In the genomic region with DNA sequence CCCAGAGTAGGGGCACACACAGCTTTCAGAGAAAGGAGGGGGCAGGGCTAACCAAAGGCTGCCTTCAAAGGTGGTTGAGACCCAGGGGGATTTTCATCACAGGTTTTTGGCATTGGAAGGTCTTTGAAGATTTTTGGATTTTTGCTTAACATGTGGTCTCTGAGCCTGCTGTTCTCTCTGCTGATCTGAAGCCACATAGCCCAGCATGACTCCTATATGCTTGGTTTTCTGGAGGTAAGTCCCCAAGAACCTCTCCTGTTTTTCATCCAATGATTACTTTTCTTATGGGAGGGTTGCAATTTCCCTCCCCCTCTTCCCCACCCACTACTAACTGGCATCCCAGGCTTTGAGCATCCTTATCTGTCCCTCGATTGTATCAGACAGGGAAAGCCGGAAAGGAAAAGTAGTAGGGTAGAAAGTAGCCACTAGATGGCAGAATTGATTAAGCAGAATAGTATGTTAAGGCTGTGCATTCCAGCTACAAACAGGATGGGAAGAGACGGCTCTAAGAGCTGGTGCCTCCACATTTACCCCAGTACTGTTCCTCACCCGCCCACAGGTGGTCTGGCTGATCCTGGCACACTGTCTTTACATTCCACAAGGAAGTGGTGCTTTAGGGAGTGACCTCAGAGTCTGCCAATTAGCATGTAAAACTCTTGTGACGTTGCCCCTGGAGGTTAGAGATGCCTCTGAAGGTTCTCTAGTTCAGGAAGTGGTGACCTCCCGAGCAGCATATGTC, we compare ENCODE assay signal across 9 cellular contexts.
A peak's percentile ranks its signal among the peaks of the same experiment; 100 is the strongest.
DNase-seq lines count a peak whose midpoint lies in the region; ATAC-seq, FAIRE-seq and TF ChIP-seq lines count a peak whose summit lies in the region.
"Had no signal": no experiment of that assay in that cellular context is flagged by ENCODE, and none has a peak within 500 bp of the region (broad histone marks: within the 10 kb centered on the region; RNA-seq: fewer than 3 reads in every experiment).

No MANE protein-coding gene starts in this region.

- H3K27ac ChIP-seq in K562 (ENCODE audit: extremely low read depth, low read depth, low read length): no peak overlapping the region
- H3K27ac ChIP-seq: neutrophil had no signal

- peak; percentile 55 to 69 for TF ChIP-seq RAD21 in K562 (CRISPR knock-in tag; conservative IDR thresholded peaks at IDR 0.05 in 1 of 2, IDR thresholded peaks at IDR 0.05 in 1 of 2)

- in situ Hi-C loops in K562 (cut with MboI): loop anchor here (25.0 kb wide), 1 partner anchor 850 kb away; no protein-coding TSS in a partner anchor

- no peaks in the 10 kb centered on the region for H3K27me3 Mint-ChIP-seq in stimulated activated memory B cell treated with anti-CD40 and anti-IgM and Interleukin-4, amounts not matched to agents 10 μg/mL and 1 μg/mL and 100 μg/mL, for 72 hours

- peak overlapping the region; percentile 12 for H3K27ac Mint-ChIP-seq in stimulated activated memory B cell treated with anti-CD40 and anti-IgM and Interleukin-4, amounts not matched to agents 10 μg/mL and 1 μg/mL and 100 μg/mL, for 72 hours

- H3K9ac ChIP-seq in K562 (ENCODE audit: insufficient read depth in 1 of 2, low read depth in 2 of 2, low read length in 2 of 2): no peak overlapping the region

- POLR2A ChIA-PET in K562 (lab: Yijun Ruan, JAX): interaction anchor here (0.5 kb wide), 1 partner anchor 248 kb away, joined by 3 read pairs; no protein-coding TSS in a partner anchor

- CTCF ChIA-PET in K562 (lab: Yijun Ruan, JAX; ENCODE audit: low intra/inter-chr PET ratio): interaction anchor here (0.6 to 1.4 kb wide), 3 partner anchors 664 to 1404 kb away, joined by 3 to 5 read pairs (median 3); no protein-coding TSS in a partner anchor

- H3K36me3 Mint-ChIP-seq in stimulated activated memory B cell treated with anti-CD40 and anti-IgM and Interleukin-4, amounts not matched to agents 10 μg/mL and 1 μg/mL and 100 μg/mL, for 72 hours: no peaks in the 10 kb centered on the region

- no peak overlapping the region for H3K4me2 ChIP-seq in K562 (ENCODE audit: insufficient read depth, low read length)

- peak; percentile 22 to 60 (median 49); a peak in 4 of 6 replicates for TF ChIP-seq CTCF in K562 (IDR thresholded peaks at IDR 0.05 in 2 of 3, conservative IDR thresholded peaks at IDR 0.05 in 1 of 3; ENCODE audit: insufficient read depth in 2 of 3, low read depth in 1 of 3, low read length in 3 of 3)

- intact Hi-C loops in K562 (cut with micrococcal nuclease): loop anchor here (1.0 to 10.0 kb wide), 4 partner anchors 537 to 1405 kb away; no protein-coding TSS in a partner anchor

- no peak for TF ChIP-seq EP300 in K562 (IDR thresholded peaks at IDR 0.05; ENCODE audit: low read length)

- DNase-seq in activated T-cell treated with anti-CD3 and anti-CD28 coated beads for 48 hours (ENCODE audit: low read depth) (peak; percentile 4), activated T-cell treated with anti-CD3 and anti-CD28 coated beads for 4 hours (no peak), HT-29 (ENCODE audit: low spot score) (peak; percentile 83), NOMO-1 treated with DMSO at 0.1 percent for 48 hours (lab: John Stamatoyannopoulos, UW; ENCODE audit: unreplicated experiment) (peak; percentile 80), K562 (ENCODE audit: extremely low read depth in 1 of 4, low spot score in 3 of 4) (peak; percentile 9 to 41 (median 16)), iPS-NIHi11 (ENCODE audit: low spot score) (peak; percentile 61)

- no peaks in the 10 kb centered on the region for H3K4me1 ChIP-seq in K562 (replicated peaks in 1 of 2; ENCODE audit: control insufficient read depth in 2 of 2, insufficient read depth in 2 of 2, low read length in 2 of 2)

- no TSS peak for BruUV-seq in K562 (replicated peaks; lab: Mats Ljungman, UMichigan)

- H3K4me1 Mint-ChIP-seq in stimulated activated memory B cell treated with anti-CD40 and anti-IgM and Interleukin-4, amounts not matched to agents 10 μg/mL and 1 μg/mL and 100 μg/mL, for 72 hours: peaks cover 8% of the 10 kb centered on the region

- peak overlapping the region; percentile 68 for H3K4me3 Mint-ChIP-seq in stimulated activated memory B cell treated with anti-CD40 and anti-IgM and Interleukin-4, amounts not matched to agents 10 μg/mL and 1 μg/mL and 100 μg/mL, for 72 hours

- no peaks in the 10 kb centered on the region for H3K9me3 ChIP-seq in K562 (replicated peaks; ENCODE audit: control insufficient read depth, insufficient read depth, low read depth, low read length)
- H3K9me3 ChIP-seq: neutrophil had no signal

- no peaks in the 10 kb centered on the region for H3K27me3 ChIP-seq in K562 (ENCODE audit: control insufficient read depth in 2 of 2, insufficient read depth in 2 of 2, low read length in 2 of 2)
- H3K27me3 ChIP-seq: neutrophil had no signal

- no peak overlapping the region for H2AFZ ChIP-seq in K562 (ENCODE audit: low read depth, low read length)

- H3K4me3 ChIP-seq in K562: no peak overlapping the region

- no peak for FAIRE-seq in K562 (lab: Jason Lieb, UNC)

- TF ChIP-seq POLR2A in K562 (conservative IDR thresholded peaks at IDR 0.05): no peak

- ATAC-seq in GM21717 (IDR thresholded peaks at IDR 0.05; ENCODE audit: unreplicated experiment) (peak; percentile 93), K562 (peak; percentile 91)
- peak; percentile 75 for ATAC-seq in stimulated activated memory B cell treated with anti-CD40 and anti-IgM and Interleukin-4, amounts not matched to agents 10 μg/mL and 1 μg/mL and 100 μg/mL, for 72 hours

- H3K9me3 Mint-ChIP-seq in stimulated activated memory B cell treated with anti-CD40 and anti-IgM and Interleukin-4, amounts not matched to agents 10 μg/mL and 1 μg/mL and 100 μg/mL, for 72 hours: no peaks in the 10 kb centered on the region

- H3K9me1 ChIP-seq in K562 (ENCODE audit: control insufficient read depth, insufficient read depth, low read length): no peaks in the 10 kb centered on the region

- H3K79me2 ChIP-seq in K562 (ENCODE audit: control insufficient read depth, insufficient read depth, low read length): no peaks in the 10 kb centered on the region

- WGBS in K562 (ENCODE audit: insufficient coverage, low coverage, missing lambda C conversion rate): 0% methylated on average over 5 of the region's 6 CpGs

- no peaks in the 10 kb centered on the region for H4K20me1 ChIP-seq in K562 (replicated peaks; ENCODE audit: control insufficient read depth, insufficient read depth, low read length)

- no peaks in the 10 kb centered on the region for H3K36me3 ChIP-seq in K562 (ENCODE audit: control insufficient read depth, insufficient read depth, low read length)
- H3K36me3 ChIP-seq: neutrophil had no signal

TF ChIP-seq in K562, 482 proteins besides CTCF, POLR2A, EP300 and RAD21:
- TF ChIP-seq, protein P1, sequence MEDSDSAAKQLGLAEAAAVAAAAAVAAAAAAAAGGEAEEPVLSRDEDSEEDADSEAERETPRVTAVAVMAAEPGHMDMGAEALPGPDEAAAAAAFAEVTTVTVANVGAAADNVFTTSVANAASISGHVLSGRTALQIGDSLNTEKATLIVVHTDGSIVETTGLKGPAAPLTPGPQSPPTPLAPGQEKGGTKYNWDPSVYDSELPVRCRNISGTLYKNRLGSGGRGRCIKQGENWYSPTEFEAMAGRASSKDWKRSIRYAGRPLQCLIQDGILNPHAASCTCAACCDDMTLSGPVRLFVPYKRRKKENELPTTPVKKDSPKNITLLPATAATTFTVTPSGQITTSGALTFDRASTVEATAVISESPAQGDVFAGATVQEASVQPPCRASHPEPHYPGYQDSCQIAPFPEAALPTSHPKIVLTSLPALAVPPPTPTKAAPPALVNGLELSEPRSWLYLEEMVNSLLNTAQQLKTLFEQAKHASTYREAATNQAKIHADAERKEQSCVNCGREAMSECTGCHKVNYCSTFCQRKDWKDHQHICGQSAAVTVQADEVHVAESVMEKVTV (CRISPR knock-in tag; IDR thresholded peaks at IDR 0.05): peak; percentile 39; the same call in 1 of the 2 replicates
- 0 out of 2 replicates have a peak, but pooled peaks have one; percentile 23 for TF ChIP-seq SMC3 (conservative IDR thresholded peaks at IDR 0.05; ENCODE audit: insufficient read depth, low read depth, low read length)
- TF ChIP-seq, protein P2, sequence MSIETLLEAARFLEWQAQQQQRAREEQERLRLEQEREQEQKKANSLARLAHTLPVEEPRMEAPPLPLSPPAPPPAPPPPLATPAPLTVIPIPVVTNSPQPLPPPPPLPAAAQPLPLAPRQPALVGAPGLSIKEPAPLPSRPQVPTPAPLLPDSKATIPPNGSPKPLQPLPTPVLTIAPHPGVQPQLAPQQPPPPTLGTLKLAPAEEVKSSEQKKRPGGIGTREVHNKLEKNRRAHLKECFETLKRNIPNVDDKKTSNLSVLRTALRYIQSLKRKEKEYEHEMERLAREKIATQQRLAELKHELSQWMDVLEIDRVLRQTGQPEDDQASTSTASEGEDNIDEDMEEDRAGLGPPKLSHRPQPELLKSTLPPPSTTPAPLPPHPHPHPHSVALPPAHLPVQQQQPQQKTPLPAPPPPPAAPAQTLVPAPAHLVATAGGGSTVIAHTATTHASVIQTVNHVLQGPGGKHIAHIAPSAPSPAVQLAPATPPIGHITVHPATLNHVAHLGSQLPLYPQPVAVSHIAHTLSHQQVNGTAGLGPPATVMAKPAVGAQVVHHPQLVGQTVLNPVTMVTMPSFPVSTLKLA (conservative IDR thresholded peaks at IDR 0.05): no peak
